ENCODE assay signal across 11 cellular contexts in the genomic region with DNA sequence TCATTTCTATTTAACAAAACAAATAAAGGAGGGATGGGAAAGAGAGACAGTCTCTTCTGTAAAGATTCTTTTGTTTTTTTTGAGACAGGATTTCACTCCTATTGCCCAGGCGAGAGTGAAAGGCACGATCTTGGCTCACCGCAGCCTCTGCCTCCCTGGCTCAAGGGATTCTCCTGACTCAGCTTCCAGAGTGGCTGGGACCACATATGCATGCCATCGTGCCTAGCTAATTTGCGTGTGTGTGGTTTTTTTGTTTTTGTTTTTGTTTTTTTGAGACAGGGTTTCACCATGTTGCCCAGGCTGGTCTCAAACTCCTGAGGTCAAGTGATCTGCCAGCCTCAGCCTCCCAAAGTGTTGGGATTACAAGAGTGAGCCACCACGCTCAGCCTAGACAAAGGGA. TPM values are rescaled to one million over a fixed set of nuclear protein-coding genes. Genes with fewer than 3 reads are reported as not detected.
DNase-seq lines count a peak whose midpoint lies in the region; ATAC-seq, FAIRE-seq and TF ChIP-seq lines count a peak whose summit lies in the region.
"Had no signal": no experiment of that assay in that cellular context is flagged by ENCODE, and none has a peak within 500 bp of the region (broad histone marks: within the 10 kb centered on the region; RNA-seq: fewer than 3 reads in every experiment).

No MANE protein-coding gene starts in this region.

- in situ Hi-C loops in ACHN (cut with HindIII; ENCODE audit: low pct_ligation_motif_present, low pct_unique_long_range_greater_than_20kb, low sequenced_read_pairs), result no loop called here

- no peaks in the 10 kb centered on the region for H3K36me3 ChIP-seq in astrocyte (ENCODE audit: insufficient read depth, low read length)
- no peaks in the 10 kb centered on the region for H3K36me3 ChIP-seq in small intestine (ENCODE audit: control insufficient read depth in 2 of 2, insufficient read depth in 2 of 2, low read length in 2 of 2)

- H3K36me3 Mint-ChIP-seq in astrocyte (ENCODE audit: low read depth, unreplicated experiment), result no peaks in the 10 kb centered on the region

- H3K79me2 ChIP-seq in astrocyte (ENCODE audit: insufficient read depth, low read length), result peaks cover 95% of the 10 kb centered on the region

- peak overlapping the region; percentile 70 for H3K4me2 ChIP-seq in astrocyte (ENCODE audit: low read length)

- peak overlapping the region; percentile 31 for H3K4me3 ChIP-seq in astrocyte (ENCODE audit: insufficient read depth, low read depth, low read length)
- H3K4me3 ChIP-seq in small intestine (ENCODE audit: low read depth in 1 of 2, low read length in 2 of 2), result no peak overlapping the region

- peak; percentile 73 for DNase-seq in ACHN
- DNase-seq in H4 (ENCODE audit: low spot score), result peak; percentile 94
- DNase-seq in astrocyte (ENCODE audit: low read depth), result peak; percentile 85
- DNase-seq in iris pigment epithelial cell (ENCODE audit: low read depth), result peak; percentile 85
- DNase-seq in NCI-H1930 (lab: John Stamatoyannopoulos, UW), result no peak
- no peak for DNase-seq in small intestine
- no peak for DNase-seq in HT-29 (ENCODE audit: low spot score)
- DNase-seq: activated CD4-positive, alpha-beta T cell treated with anti-CD3 and anti-CD28 coated beads for 48 hours; COR-L47 had no signal

- H3K9me3 Mint-ChIP-seq in astrocyte (ENCODE audit: unreplicated experiment), result no peaks in the 10 kb centered on the region

- H3K4me3 Mint-ChIP-seq in astrocyte (ENCODE audit: unreplicated experiment), result no peak overlapping the region

- H3K27me3 Mint-ChIP-seq in astrocyte (ENCODE audit: low read depth, unreplicated experiment), result no peaks in the 10 kb centered on the region

- FAIRE-seq in astrocyte (lab: Jason Lieb, UNC) (peak; percentile 70), small intestine (lab: Jason Lieb, UNC) (no peak)
- FAIRE-seq: colon had no signal

- H3K4me1 Mint-ChIP-seq in astrocyte (ENCODE audit: low read depth, unreplicated experiment), result peaks cover 5% of the 10 kb centered on the region

- H2AFZ ChIP-seq in astrocyte (ENCODE audit: low read depth, low read length), result no peak overlapping the region

- peaks cover 6% of the 10 kb centered on the region for H3K4me1 ChIP-seq in astrocyte (ENCODE audit: insufficient read depth, low read length)
- peaks cover 6 to 14% of the 10 kb centered on the region in 2 donors for H3K4me1 ChIP-seq in small intestine (ENCODE audit: control insufficient read depth in 2 of 2, insufficient read depth in 1 of 2, low read depth in 1 of 2, low read length in 1 of 2)

- peak overlapping the region; percentile 69 for H3K27ac Mint-ChIP-seq in astrocyte (ENCODE audit: unreplicated experiment)

- H4K20me1 ChIP-seq in astrocyte (ENCODE audit: insufficient read depth, low read length), result peaks cover 81% of the 10 kb centered on the region

- no peak for TF ChIP-seq CTCF in astrocyte (IDR thresholded peaks at IDR 0.05; ENCODE audit: insufficient read depth, low read depth, low read length)

- ATAC-seq in GM21619 (IDR thresholded peaks at IDR 0.05; ENCODE audit: unreplicated experiment), result no peak

- H3K27me3 ChIP-seq in astrocyte (ENCODE audit: insufficient read depth, low read length) (no peaks in the 10 kb centered on the region), small intestine (ENCODE audit: control insufficient read depth in 2 of 2, insufficient read depth in 2 of 2, low read length in 2 of 2) (no peaks in the 10 kb centered on the region)

- no peaks in the 10 kb centered on the region for H3K9me3 ChIP-seq in astrocyte (ENCODE audit: insufficient read depth, low read depth, low read length)
- H3K9me3 ChIP-seq in small intestine (ENCODE audit: control insufficient read depth, low read depth), result no peaks in the 10 kb centered on the region

- peak overlapping the region; percentile 27 for H3K9ac ChIP-seq in astrocyte (ENCODE audit: low read length)

- H3K27ac ChIP-seq in astrocyte (ENCODE audit: low read depth, low read length), result peak overlapping the region; percentile 54
- no peak overlapping the region for H3K27ac ChIP-seq in small intestine (ENCODE audit: low read depth in 1 of 2, low read length in 1 of 2)

- WGBS in small intestine, 3 donors, result 60 to 81% (median 72%) methylated on average over 6 of the region's 6 CpGs

RNA-seq across cellular contexts. Expression of gene STAG1, which starts 23.3 kb away (rescaled TPM):
- total RNA-seq in H4 (2014; rRNA removed; shearing (Covaris generic)), result 21.6 and 31.0 TPM in 2 replicates
- 24.1 and 24.2 TPM in 2 replicates for total RNA-seq in astrocyte
- 10 to 100 TPM in 2 of 3 donors, 1 to 10 TPM in 1; 10.0 to 12.7 (median 10.1) TPM for polyA plus RNA-seq in small intestine
- total RNA-seq in HT-29 (2014; rRNA removed; shearing (Covaris generic)), result 12.3 and 12.9 TPM in 2 replicates

Comparison
In these comparisons a context has a peak if more than half of its experiments do, and no peak if none do; other contexts are left out.
1. DNase-seq: peak in ACHN (single experiment), H4 (single experiment), astrocyte (single experiment) and iris pigment epithelial cell (single experiment); none in NCI-H1930 (0 of 2), small intestine (single experiment) and HT-29 (single experiment).